ENCODE assay signal across 11 cellular contexts in the genomic region with DNA sequence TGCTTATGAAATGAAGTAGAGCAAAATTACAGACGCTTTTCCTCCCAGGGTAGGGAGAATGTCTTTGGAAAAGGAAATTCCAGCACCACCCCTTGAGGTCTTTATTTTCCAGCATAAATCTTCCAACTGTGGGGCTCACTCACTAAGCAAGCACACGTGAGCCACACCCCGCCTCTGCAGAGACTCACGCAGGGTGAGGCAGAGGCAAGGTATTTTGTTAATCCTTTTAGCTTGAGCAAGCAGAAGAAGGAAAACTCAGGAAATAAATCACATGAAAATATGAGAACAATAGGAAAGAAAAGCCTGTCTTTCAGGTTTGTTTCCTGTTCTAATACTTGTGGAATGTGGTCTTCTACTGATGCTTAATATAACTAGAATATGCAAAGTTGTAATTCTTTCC. TPM values are rescaled to one million over a fixed set of nuclear protein-coding genes. Genes with fewer than 3 reads are reported as not detected.
DNase-seq lines count a peak whose midpoint lies in the region; ATAC-seq and TF ChIP-seq lines count a peak whose summit lies in the region.
"Had no signal": no experiment of that assay in that cellular context is flagged by ENCODE, and none has a peak within 500 bp of the region (broad histone marks: within the 10 kb centered on the region; RNA-seq: fewer than 3 reads in every experiment).

No MANE protein-coding gene starts in this region.

- H3K4me1 Mint-ChIP-seq in chondrocyte (ENCODE audit: low read depth), result peaks cover 42% of the 10 kb centered on the region

- no peaks in the 10 kb centered on the region for H3K9me3 ChIP-seq in HUES64 (ENCODE audit: insufficient read depth, low read depth, low read length)

- 10% methylated on average over 4 of the region's 4 CpGs for WGBS in HUES64

- H3K27ac ChIP-seq in HUES64 (ENCODE audit: low read depth, low read length), result peak overlapping the region; percentile 86

- H3K27ac Mint-ChIP-seq in chondrocyte (ENCODE audit: unreplicated experiment), result peak overlapping the region; percentile 82

- peaks cover 17% of the 10 kb centered on the region for H3K9me3 Mint-ChIP-seq in chondrocyte (ENCODE audit: low read depth)

- ATAC-seq in GM18909 (IDR thresholded peaks at IDR 0.05; ENCODE audit: poor library complexity, unreplicated experiment), result no peak

- H3K9ac ChIP-seq in HUES64 (ENCODE audit: low read depth, low read length), result peak overlapping the region; percentile 46; the same call in 1 of the 2 replicates

- H3K4me3 ChIP-seq in AG10803 (ENCODE audit: low read length) (no peak overlapping the region), HUES64 (ENCODE audit: low read length) (peak overlapping the region; percentile 5; the same call in 1 of the 2 replicates)

- H3K4me3 Mint-ChIP-seq in chondrocyte (ENCODE audit: unreplicated experiment), result peak overlapping the region; percentile 49

- in situ Hi-C loops in GM13976 (cut with MboI; ENCODE audit: low sequenced_read_pairs, unreplicated experiment), result no loop called here

- no peaks in the 10 kb centered on the region for H3K27me3 ChIP-seq in HUES64 (ENCODE audit: insufficient read depth, low read length)

- no peaks in the 10 kb centered on the region for H3K36me3 ChIP-seq in HUES64 (ENCODE audit: insufficient read depth, low read length)

- H3K36me3 Mint-ChIP-seq in chondrocyte (ENCODE audit: low read depth), result peaks cover 10% of the 10 kb centered on the region

- DNase-seq in AG10803 (ENCODE audit: low read depth), result peak; percentile 86
- DNase-seq in chondrocyte (ENCODE audit: low spot score), result no peak
- peak; percentile 19 for DNase-seq in myocyte (ENCODE audit: low read depth)
- DNase-seq in activated effector memory CD4-positive, alpha-beta T cell treated with Interleukin-2 at 50 U/mL for 16 hours, result no peak
- DNase-seq in GM13976 (ENCODE audit: low spot score), result no peak
- no peak for DNase-seq in GM10266 (ENCODE audit: extremely low spot score)
- DNase-seq: DND-41; NCI-H1417 treated with DMSO at 0.1 percent for 48 hours; stimulated activated CD4-positive, alpha-beta T cell treated with anti-CD3 and anti-CD28 coated beads, Interleukin-1b, Interleukin-23, amount 100 ng/mL, for 48 hours had no signal

- H3K4me1 ChIP-seq in HUES64 (ENCODE audit: insufficient read depth, low read length), result peaks cover 48% of the 10 kb centered on the region

- H3K27me3 Mint-ChIP-seq in chondrocyte (ENCODE audit: low read depth), result no peaks in the 10 kb centered on the region

- no peak for TF ChIP-seq CTCF in AG10803 (conservative IDR thresholded peaks at IDR 0.05; ENCODE audit: low read length)
- TF ChIP-seq CTCF in chondrocyte (IDR thresholded peaks at IDR 0.05), result no peak
- no peak for TF ChIP-seq CTCF in GM13976 (IDR thresholded peaks at IDR 0.05; ENCODE audit: borderline replicate concordance, control extremely low read depth, extremely low read depth, insufficient read depth, missing control alignments)
- no peak for TF ChIP-seq CTCF in GM10266 (IDR thresholded peaks at IDR 0.05; ENCODE audit: control insufficient read depth, insufficient read depth, low read depth, missing control alignments)

RNA-seq across cellular contexts. Expression of gene PHACTR2, which starts 4.1 kb away (rescaled TPM):
- 37.1 TPM for polyA plus RNA-seq in HUES64 (2013, experiment 1 of 2)
- 27.4 TPM for polyA plus RNA-seq in HUES64 (2013, experiment 2 of 2)
- 104 to 255 TPM (median 110 TPM) in 3 replicates for total RNA-seq in chondrocyte
- 30.4 and 51.2 TPM in 2 replicates for total RNA-seq in myocyte
- polyA plus RNA-seq in myocyte (2012), result 10.4 TPM

Comparison
In these comparisons a context has a peak if more than half of its experiments do, and no peak if none do; other contexts are left out.
1. DNase-seq: peak in AG10803 (single experiment) and myocyte (single experiment); none in chondrocyte (single experiment), activated effector memory CD4-positive, alpha-beta T cell treated with Interleukin-2 at 50 U/mL for 16 hours (single experiment), GM13976 (single experiment) and GM10266 (single experiment).